In genomic region chr17:75010683-75011406, GRCh38 we compare ENCODE assay signal across 9 cellular contexts.
A peak's percentile ranks its signal among the peaks of the same experiment; 100 is the strongest.
DNase-seq lines count a peak whose midpoint lies in the region; ATAC-seq lines count a peak whose summit lies in the region.
"Had no signal": no experiment of that assay in that cellular context is flagged by ENCODE, and none has a peak within 500 bp of the region (broad histone marks: within the 10 kb centered on the region; RNA-seq: fewer than 3 reads in every experiment).

No MANE protein-coding gene starts in this region.

- peak; percentile 52 for DNase-seq in NCI-H1092 treated with DMSO at 0.1 percent for 48 hours (lab: John Stamatoyannopoulos, UW)
- no peak for DNase-seq in NCI-H1092 (lab: John Stamatoyannopoulos, UW)
- DNase-seq in NCI-H524 treated with DMSO at 0.1 percent for 48 hours (lab: John Stamatoyannopoulos, UW): peak; percentile 95
- peak; percentile 99 for DNase-seq in cerebellar cortex (ENCODE audit: low spot score)

- no peaks in the 10 kb centered on the region for H3K36me3 ChIP-seq in mucosa of rectum (ENCODE audit: control insufficient read depth in 2 of 2, insufficient read depth in 2 of 2, low read length in 2 of 2)

- H3K4me3 ChIP-seq in mucosa of rectum (ENCODE audit: low read length in 2 of 2): no peak overlapping the region
- H3K4me3 ChIP-seq: A549 had no signal

- H3K9ac ChIP-seq in mucosa of rectum (ENCODE audit: low read depth in 1 of 2, low read length in 2 of 2): peak overlapping the region in 1 of 2 donors; percentile 75

- peaks cover 19 to 31% of the 10 kb centered on the region in 2 donors for H3K4me1 ChIP-seq in mucosa of rectum (ENCODE audit: control insufficient read depth in 2 of 2, insufficient read depth in 2 of 2, low read length in 2 of 2)

- ATAC-seq in GM19035 (IDR thresholded peaks at IDR 0.05; ENCODE audit: unreplicated experiment) (no peak), GM18511 (IDR thresholded peaks at IDR 0.05; ENCODE audit: unreplicated experiment) (no peak), GM19455 (IDR thresholded peaks at IDR 0.05; ENCODE audit: unreplicated experiment) (no peak)
- ATAC-seq: A549 had no signal

- peaks cover 0 to 2% of the 10 kb centered on the region in 2 donors for H3K27me3 ChIP-seq in mucosa of rectum (ENCODE audit: control insufficient read depth in 2 of 2, insufficient read depth in 2 of 2, low read length in 2 of 2)

- no peaks in the 10 kb centered on the region for H3K9me3 ChIP-seq in mucosa of rectum (ENCODE audit: control insufficient read depth in 2 of 2, low read length in 2 of 2)
- H3K9me3 ChIP-seq: A549 had no signal

- peak overlapping the region; percentile 84 to 89 for H3K27ac ChIP-seq in mucosa of rectum (ENCODE audit: low read depth in 2 of 2, low read length in 2 of 2)
